Comparison of ENCODE assay signal across 1 cellular context in the genomic region with DNA sequence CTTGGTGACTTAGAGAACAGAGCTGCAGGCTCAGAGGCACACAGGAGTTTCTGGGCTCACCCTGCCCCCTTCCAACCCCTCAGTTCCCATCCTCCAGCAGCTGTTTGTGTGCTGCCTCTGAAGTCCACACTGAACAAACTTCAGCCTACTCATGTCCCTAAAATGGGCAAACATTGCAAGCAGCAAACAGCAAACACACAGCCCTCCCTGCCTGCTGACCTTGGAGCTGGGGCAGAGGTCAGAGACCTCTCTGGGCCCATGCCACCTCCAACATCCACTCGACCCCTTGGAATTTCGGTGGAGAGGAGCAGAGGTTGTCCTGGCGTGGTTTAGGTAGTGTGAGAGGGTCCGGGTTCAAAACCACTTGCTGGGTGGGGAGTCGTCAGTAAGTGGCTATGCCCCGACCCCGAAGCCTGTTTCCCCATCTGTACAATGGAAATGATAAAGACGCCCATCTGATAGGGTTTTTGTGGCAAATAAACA.
TF ChIP-seq lines count a peak whose summit lies in the region.

No MANE protein-coding gene starts in this region.

TF ChIP-seq in K562, 482 proteins besides CTCF, POLR2A, EP300 and RAD21:
- peak; percentile 74 for TF ChIP-seq ESRRA (IDR thresholded peaks at IDR 0.05; ENCODE audit: borderline replicate concordance, low read depth)
- no peak for TF ChIP-seq ZNF75A (CRISPR knock-in tag; IDR thresholded peaks at IDR 0.05)
